In the genomic region with DNA sequence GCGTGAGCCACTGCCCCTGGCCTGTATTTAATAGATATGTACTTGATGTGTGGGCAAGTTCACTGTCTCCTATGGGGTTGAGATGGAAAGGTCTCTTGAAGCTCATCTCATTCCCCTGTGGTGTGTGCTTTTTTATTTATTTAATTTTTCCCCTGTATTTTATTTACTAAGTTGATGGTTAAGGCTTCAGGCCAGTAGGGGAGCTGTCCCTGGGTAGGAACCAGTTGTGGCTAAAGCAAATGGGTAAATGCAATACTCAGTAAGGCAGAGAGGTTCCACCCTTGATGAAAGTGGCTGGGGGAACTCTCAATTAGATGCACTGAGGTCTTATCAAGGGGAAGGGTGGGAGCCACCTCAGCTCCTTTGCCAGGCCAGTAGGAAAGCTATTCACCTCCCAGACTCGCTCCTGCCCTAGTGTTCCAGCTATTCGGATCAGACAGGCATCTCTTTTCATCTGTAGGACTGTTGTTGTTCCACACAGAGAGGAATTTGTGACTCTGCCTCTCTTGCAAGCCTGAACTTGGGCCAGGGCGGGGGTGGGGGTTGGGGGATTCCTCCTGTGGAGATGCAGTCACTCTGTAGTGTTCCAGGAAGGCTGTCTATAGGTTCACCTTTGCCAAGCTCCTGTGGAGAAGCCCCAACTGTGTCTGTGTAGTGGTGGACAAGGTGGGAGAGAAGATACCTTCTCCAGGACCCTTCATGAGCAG, we compare ENCODE assay signal across 21 cellular contexts. TPM values are rescaled to one million over a fixed set of nuclear protein-coding genes. Genes with fewer than 3 reads are reported as not detected.
DNase-seq lines count a peak whose midpoint lies in the region; TF ChIP-seq lines count a peak whose summit lies in the region.
"Had no signal": no experiment of that assay in that cellular context is flagged by ENCODE, and none has a peak within 500 bp of the region (broad histone marks: within the 10 kb centered on the region; RNA-seq: fewer than 3 reads in every experiment).

No MANE protein-coding gene starts in this region.

- no peaks in the 10 kb centered on the region for H3K27me3 ChIP-seq in Loucy (ENCODE audit: insufficient read depth, low read length, poor library complexity, severe bottlenecking)
- H3K27me3 ChIP-seq: MG63, pancreas, stomach, uterus had no signal

- no peak overlapping the region for H2AFZ ChIP-seq in Loucy (ENCODE audit: low read length)

- TF ChIP-seq CTCF in C4-2B (conservative IDR thresholded peaks at IDR 0.05) (peak; percentile 43), Loucy (conservative IDR thresholded peaks at IDR 0.05; ENCODE audit: low read length) (peak; percentile 21; the same call in 1 of the 2 replicates), cardiac fibroblast (IDR thresholded peaks at IDR 0.05; ENCODE audit: low read depth, low read length) (peak; percentile 8), Calu3 (IDR thresholded peaks at IDR 0.05; ENCODE audit: unreplicated experiment) (no peak)

- H3K9ac ChIP-seq in Loucy (ENCODE audit: low read depth, low read length, poor library complexity, severe bottlenecking), result no peak overlapping the region

- peaks cover 34% of the 10 kb centered on the region for H3K79me2 ChIP-seq in Loucy (ENCODE audit: insufficient read depth, low read length)

- H3K9me3 Mint-ChIP-seq in Calu3 (ENCODE audit: low read depth, unreplicated experiment), result peaks cover 10% of the 10 kb centered on the region

- no TSS peak for BruUV-seq in Calu3 (replicated peaks; lab: Mats Ljungman, UMichigan)

- intact Hi-C loops in Calu3 (cut with micrococcal nuclease; ENCODE audit: unreplicated experiment), result no loop called here

- CTCF ChIA-PET in Calu3 (lab: Charles Lee), result interaction anchor here (0.6 to 1.1 kb wide), 2 partner anchors 33 to 321 kb away, joined by 3 to 10 read pairs; no protein-coding TSS in a partner anchor

- peak overlapping the region; percentile 33; the same call in 1 of the 2 replicates for H3K27ac ChIP-seq in C4-2B
- H3K27ac ChIP-seq: stomach, uterus had no signal

- H3K4me2 ChIP-seq in Loucy (ENCODE audit: low read depth, low read length, poor library complexity, severe bottlenecking), result no peak overlapping the region

- no peaks in the 10 kb centered on the region for H3F3A ChIP-seq in Loucy (ENCODE audit: low read depth)

- H3K27ac Mint-ChIP-seq in Calu3 (ENCODE audit: unreplicated experiment), result no peak overlapping the region
- H3K27ac Mint-ChIP-seq: activated CD4-positive, alpha-beta T cell treated with anti-CD3 and anti-CD28 coated beads, Interleukin-2, amount 10 ng/mL, durations not matched to agents 7 days and 5 days had no signal

- no peaks in the 10 kb centered on the region for H3K4me1 Mint-ChIP-seq in Calu3 (ENCODE audit: low read depth, unreplicated experiment)

- H3K36me3 ChIP-seq in Loucy (ENCODE audit: insufficient read depth, low read length), result peaks cover 42% of the 10 kb centered on the region
- H3K36me3 ChIP-seq: pancreas, uterus had no signal

- peaks cover 4% of the 10 kb centered on the region for H4K20me1 ChIP-seq in Loucy (ENCODE audit: insufficient read depth, low read length, poor library complexity, severe bottlenecking)

- H3K4me3 Mint-ChIP-seq in Calu3 (ENCODE audit: low read depth, unreplicated experiment), result no peak overlapping the region
- H3K4me3 Mint-ChIP-seq: activated CD4-positive, alpha-beta T cell treated with anti-CD3 and anti-CD28 coated beads, Interleukin-2, amount 10 ng/mL, durations not matched to agents 7 days and 5 days had no signal

- H3K4me3 ChIP-seq in Loucy (ENCODE audit: low read length, poor library complexity, severe bottlenecking) (no peak overlapping the region), cardiac fibroblast (replicated peaks in 1 of 2; ENCODE audit: low read depth in 2 of 2, low read length in 2 of 2) (no peak overlapping the region)
- H3K4me3 ChIP-seq: GM12878, lung, MG63, pancreas, stomach, uterus had no signal

- no peaks in the 10 kb centered on the region for H3K27me3 Mint-ChIP-seq in Calu3 (ENCODE audit: unreplicated experiment)
- H3K27me3 Mint-ChIP-seq: activated CD4-positive, alpha-beta T cell treated with anti-CD3 and anti-CD28 coated beads, Interleukin-2, amount 10 ng/mL, durations not matched to agents 7 days and 5 days; naive B cell had no signal

- no peaks in the 10 kb centered on the region for H3K9me2 ChIP-seq in Loucy (replicated peaks; ENCODE audit: low read depth, low read length)

- H3K36me3 Mint-ChIP-seq in Calu3 (ENCODE audit: insufficient read depth, unreplicated experiment), result peaks cover 3% of the 10 kb centered on the region

- DNase-seq in cardiac fibroblast (ENCODE audit: low read depth in 2 of 2) (no peak), iris pigment epithelial cell (ENCODE audit: low read depth) (peak; percentile 6), Calu3 (no peak), hepatic stellate cell (ENCODE audit: low spot score) (no peak), Kasumi-1 (lab: John Stamatoyannopoulos, UW) (no peak), NCI-H187 (lab: John Stamatoyannopoulos, UW) (no peak)
- DNase-seq: activated CD4-positive, alpha-beta T cell treated with anti-CD3 and anti-CD28 coated beads, Interleukin-2, amount 10 ng/mL, durations not matched to agents 7 days and 5 days; activated CD8-positive, alpha-beta memory T cell treated with anti-CD3 and anti-CD28 coated beads, Interleukin-2, amount 50 U/mL, for 48 hours; amygdala; GF-D8; glutamatergic neuron; MG63; naive B cell; NCI-H2227 treated with DMSO at 0.1 percent for 48 hours; pancreas; stomach; uterus had no signal

- H3K9me3 ChIP-seq in Loucy (ENCODE audit: insufficient read depth, low read depth, low read length), result peaks cover 19% of the 10 kb centered on the region
- H3K9me3 ChIP-seq: pancreas had no signal

- H3K4me1 ChIP-seq in Loucy (ENCODE audit: insufficient read depth, low read length, poor library complexity, severe bottlenecking), result peaks cover 7% of the 10 kb centered on the region
- H3K4me1 ChIP-seq: uterus had no signal

RNA-seq across cellular contexts. Expression of gene PCCB, which starts 26.1 kb away (rescaled TPM):
- total RNA-seq in Calu3 (2022), result 52.3 and 63.5 TPM in 2 replicates
